ENCODE assay signal across 32 cellular contexts in genomic region chr10:94412439-94412838, GRCh38. TPM values are rescaled to one million over a fixed set of nuclear protein-coding genes. Genes with fewer than 3 reads are reported as not detected.
DNase-seq lines count a peak whose midpoint lies in the region; ATAC-seq and TF ChIP-seq lines count a peak whose summit lies in the region.
"Had no signal": no experiment of that assay in that cellular context is flagged by ENCODE, and none has a peak within 500 bp of the region (broad histone marks: within the 10 kb centered on the region; RNA-seq: fewer than 3 reads in every experiment).

No MANE protein-coding gene starts in this region.

- no peak overlapping the region for H3K18ac ChIP-seq in IMR-90 (ENCODE audit: low read depth, low read length)

- H4K8ac ChIP-seq in IMR-90 (ENCODE audit: low read depth in 2 of 2, low read length in 2 of 2), result no peak overlapping the region

- in situ Hi-C loops in IMR-90 (cut with MboI; ENCODE audit: low sequenced_read_pairs), result no loop called here

- CTCF ChIA-PET in IMR-90 (lab: Yijun Ruan, JAX), result interaction anchor here (0.8 to 1.7 kb wide), 2 partner anchors 9 to 31 kb away, joined by 3 to 9 read pairs; no protein-coding TSS in a partner anchor
- CTCF ChIA-PET in CD8-positive, alpha-beta T cell (lab: Charles Lee), result no interaction called here

- H3K79me1 ChIP-seq in IMR-90 (ENCODE audit: low read depth in 1 of 2, low read length in 2 of 2), result peaks cover 21 to 27% of the 10 kb centered on the region in 2 experiments

- no peak overlapping the region for H3K9ac ChIP-seq in IMR-90 (ENCODE audit: low read depth, low read length)

- no peak overlapping the region for H2BK120ac ChIP-seq in IMR-90 (ENCODE audit: low read depth, low read length)

- H2AFZ ChIP-seq in IMR-90 (replicated peaks; ENCODE audit: low read length, poor library complexity), result no peak overlapping the region

- no CpG with 5 or more reads among the region's 3 CpGs for whole genome bisulfite sequencing in IMR-90 (ENCODE audit: extremely low coverage in 2 of 2, insufficient read length in 1 of 2), 2 experiments

- no peak overlapping the region for H4K5ac ChIP-seq in IMR-90 (ENCODE audit: low read depth, low read length)

- H3K4me3 Mint-ChIP-seq in activated T-cell treated with anti-CD3 and anti-CD28 coated beads, Interleukin-2, amount 50 U/mL, for 24 hours, result no peak overlapping the region
- no peak overlapping the region for H3K4me3 Mint-ChIP-seq in CD8-positive, alpha-beta T cell
- H3K4me3 Mint-ChIP-seq: naive thymus-derived CD4-positive, alpha-beta T cell had no signal

- H2BK5ac ChIP-seq in IMR-90 (ENCODE audit: low read depth, low read length, poor library complexity, severe bottlenecking), result no peak overlapping the region

- H3K27ac Mint-ChIP-seq in activated T-cell treated with anti-CD3 and anti-CD28 coated beads, Interleukin-2, amount 50 U/mL, for 24 hours, result no peak overlapping the region
- H3K27ac Mint-ChIP-seq in CD8-positive, alpha-beta T cell, result no peak overlapping the region
- H3K27ac Mint-ChIP-seq: activated naive CD4-positive, alpha-beta T cell treated with anti-CD3 and anti-CD28 coated beads, Interleukin-2, amount 50 U/mL, for 72 hours; naive thymus-derived CD4-positive, alpha-beta T cell had no signal

- H3K9me3 ChIP-seq in IMR-90 (ENCODE audit: control insufficient read depth, insufficient read depth, low read length), result no peaks in the 10 kb centered on the region
- H3K9me3 ChIP-seq in CD8-positive, alpha-beta T cell (ENCODE audit: low read length), result no peaks in the 10 kb centered on the region
- H3K9me3 ChIP-seq: breast epithelium, colonic mucosa, gastrocnemius medialis, lower lobe of right lung, Peyer's patch, sigmoid colon, tibial artery had no signal

- POLR2A ChIA-PET in IMR-90 (lab: Charles Lee; ENCODE audit: unreplicated experiment), result no interaction called here
- POLR2A ChIA-PET in CD8-positive, alpha-beta T cell (lab: Charles Lee), result no interaction called here

- dilution Hi-C loops in IMR-90 (cut with HindIII; ENCODE audit: low sequenced_read_pairs, unreplicated experiment), result no loop called here

- H3K27ac ChIP-seq in IMR-90 (ENCODE audit: insufficient read depth, low read length), result peak overlapping the region; percentile 52; the same call in 1 of the 2 replicates
- H3K27ac ChIP-seq in CD8-positive, alpha-beta T cell (ENCODE audit: low read depth, low read length), result no peak overlapping the region
- H3K27ac ChIP-seq: breast epithelium, colonic mucosa, epithelial cell of prostate, gastrocnemius medialis, lower lobe of right lung, Peyer's patch, sigmoid colon, VCaP had no signal

- H3K9me1 ChIP-seq in IMR-90 (ENCODE audit: insufficient read depth, low read length), result no peaks in the 10 kb centered on the region

- H3K4me3 ChIP-seq in AG10803 (ENCODE audit: low read length) (no peak overlapping the region), IMR-90 (ENCODE audit: insufficient read depth, low read depth, low read length) (no peak overlapping the region)
- no peak overlapping the region for H3K4me3 ChIP-seq in CD8-positive, alpha-beta T cell (ENCODE audit: low read depth, low read length)
- H3K4me3 ChIP-seq: breast epithelium, colonic mucosa, gastrocnemius medialis, lower lobe of right lung, Peyer's patch, sigmoid colon, tibial artery had no signal

- TF ChIP-seq CTCF in AG10803 (conservative IDR thresholded peaks at IDR 0.05; ENCODE audit: low read length) (no peak), IMR-90 (conservative IDR thresholded peaks at IDR 0.05; ENCODE audit: low read depth, low read length) (no peak)
- TF ChIP-seq CTCF in CD8-positive, alpha-beta T cell (IDR thresholded peaks at IDR 0.05), result no peak

- H3K9me3 Mint-ChIP-seq in activated T-cell treated with anti-CD3 and anti-CD28 coated beads, Interleukin-2, amount 50 U/mL, for 24 hours, result no peaks in the 10 kb centered on the region
- H3K9me3 Mint-ChIP-seq in CD8-positive, alpha-beta T cell, result no peaks in the 10 kb centered on the region
- H3K9me3 Mint-ChIP-seq: activated naive CD4-positive, alpha-beta T cell treated with anti-CD3 and anti-CD28 coated beads, Interleukin-2, amount 50 U/mL, for 72 hours; naive thymus-derived CD4-positive, alpha-beta T cell had no signal

- H4K91ac ChIP-seq in IMR-90 (ENCODE audit: insufficient read depth, low read depth, low read length), result no peak overlapping the region

- H2AK5ac ChIP-seq in IMR-90 (ENCODE audit: low read depth, low read length), result no peak overlapping the region

- no peak overlapping the region for H2BK20ac ChIP-seq in IMR-90 (ENCODE audit: low read depth, low read length)

- peak; percentile 84 for ATAC-seq in IMR-90 (ENCODE audit: low read depth)
- no peak for ATAC-seq in CD8-positive, alpha-beta T cell
- ATAC-seq: activated naive CD4-positive, alpha-beta T cell treated with anti-CD3 and anti-CD28 coated beads, Interleukin-2, amount 50 U/mL, for 72 hours; gastrocnemius medialis; lower lobe of right lung; naive thymus-derived CD4-positive, alpha-beta T cell had no signal

- H3K27me3 Mint-ChIP-seq in activated T-cell treated with anti-CD3 and anti-CD28 coated beads, Interleukin-2, amount 50 U/mL, for 24 hours, result peaks cover 49% of the 10 kb centered on the region
- H3K27me3 Mint-ChIP-seq in CD8-positive, alpha-beta T cell (ENCODE audit: low read depth), result peaks cover 26% of the 10 kb centered on the region

- no peak overlapping the region for H2AK9ac ChIP-seq in IMR-90 (replicated peaks; ENCODE audit: low read depth, low read length, poor library complexity)

- no peak overlapping the region for H3K23ac ChIP-seq in IMR-90 (ENCODE audit: low read depth, low read length)

- intact Hi-C loops in IMR-90 (cut with micrococcal nuclease), result no loop called here
- intact Hi-C loops in CD8-positive, alpha-beta T cell (cut with DNase I, micrococcal nuclease), result no loop called here

- H3K4me2 ChIP-seq in IMR-90 (ENCODE audit: low read depth, low read length), result peak overlapping the region; percentile 67

- H3K56ac ChIP-seq in IMR-90 (ENCODE audit: extremely low read depth, insufficient read depth, low read length), result no peak overlapping the region

- DNase-seq in AG10803 (ENCODE audit: low read depth) (peak; percentile 73), IMR-90 (peak; percentile 68), dedifferentiated amniotic fluid mesenchymal stem cell (ENCODE audit: extremely low spot score) (peak; percentile 79), left kidney (ENCODE audit: low read depth, low spot score) (peak; percentile 48), DMS 273 treated with DMSO at 0.1 percent for 48 hours (lab: John Stamatoyannopoulos, UW) (no peak), cerebellar nuclear complex (lab: John Stamatoyannopoulos, UW) (no peak)
- no peak for DNase-seq in activated T-cell treated with anti-CD3 and anti-CD28 coated beads, Interleukin-2, amount 50 U/mL, for 24 hours
- no peak for DNase-seq in CD8-positive, alpha-beta T cell
- DNase-seq: ACHN; activated CD4-positive, alpha-beta T cell treated with anti-CD3 and anti-CD28 coated beads for 48 hours; activated effector memory CD4-positive, alpha-beta T cell treated with Interleukin-2 at 50 U/mL for 16 hours; C1 segment of cervical spinal cord; Calu3; colonic mucosa; DND-41; effector memory CD4-positive, alpha-beta T cell; gastrocnemius medialis; H7; hippocampal formation; lower lobe of right lung; naive thymus-derived CD4-positive, alpha-beta T cell; NCI-H345; NCI-H748 treated with DMSO at 0.1 percent for 48 hours; Peyer's patch; sigmoid colon; stimulated activated CD4-positive, alpha-beta T cell treated with anti-CD3 and anti-CD28 coated beads, Interleukin-4, amount 100 ng/mL, for 24 hours; T1000; tibial artery had no signal

- H3K4me1 Mint-ChIP-seq in activated T-cell treated with anti-CD3 and anti-CD28 coated beads, Interleukin-2, amount 50 U/mL, for 24 hours (ENCODE audit: low read depth), result no peaks in the 10 kb centered on the region
- no peaks in the 10 kb centered on the region for H3K4me1 Mint-ChIP-seq in CD8-positive, alpha-beta T cell (ENCODE audit: low read depth)

- no peaks in the 10 kb centered on the region for H3K36me3 Mint-ChIP-seq in activated T-cell treated with anti-CD3 and anti-CD28 coated beads, Interleukin-2, amount 50 U/mL, for 24 hours (ENCODE audit: low read depth)
- H3K36me3 Mint-ChIP-seq in CD8-positive, alpha-beta T cell, result no peaks in the 10 kb centered on the region
- H3K36me3 Mint-ChIP-seq: activated naive CD4-positive, alpha-beta T cell treated with anti-CD3 and anti-CD28 coated beads, Interleukin-2, amount 50 U/mL, for 72 hours; naive thymus-derived CD4-positive, alpha-beta T cell had no signal

- no peak for TF ChIP-seq RAD21 in IMR-90 (IDR thresholded peaks at IDR 0.05; ENCODE audit: low read length)

- H3K27me3 ChIP-seq in IMR-90 (ENCODE audit: control insufficient read depth, insufficient read depth, low read length), result no peaks in the 10 kb centered on the region
- H3K27me3 ChIP-seq in CD8-positive, alpha-beta T cell (ENCODE audit: insufficient read depth, low read length), result no peaks in the 10 kb centered on the region
- H3K27me3 ChIP-seq: breast epithelium, colonic mucosa, gastrocnemius medialis, Peyer's patch, sigmoid colon, tibial artery had no signal

- H3K14ac ChIP-seq in IMR-90 (replicated peaks; ENCODE audit: low read depth, low read length), result no peak overlapping the region

- H2BK15ac ChIP-seq in IMR-90 (ENCODE audit: low read depth, low read length), result no peak overlapping the region

- no peak for TF ChIP-seq POLR2A in IMR-90 (IDR thresholded peaks at IDR 0.05; ENCODE audit: low read depth, low read length)

- H3K36me3 ChIP-seq in IMR-90 (ENCODE audit: control insufficient read depth, insufficient read depth, low read length), result no peaks in the 10 kb centered on the region
- H3K36me3 ChIP-seq in CD8-positive, alpha-beta T cell (ENCODE audit: insufficient read depth, low read length), result no peaks in the 10 kb centered on the region
- H3K36me3 ChIP-seq: breast epithelium, colonic mucosa, gastrocnemius medialis, lower lobe of right lung, Peyer's patch, sigmoid colon, tibial artery had no signal

- no peak overlapping the region for H3K4ac ChIP-seq in IMR-90 (ENCODE audit: low read depth, low read length)

- peaks cover 9% of the 10 kb centered on the region for H3K4me1 ChIP-seq in IMR-90 (ENCODE audit: control insufficient read depth, insufficient read depth, low read length)
- H3K4me1 ChIP-seq in CD8-positive, alpha-beta T cell (ENCODE audit: insufficient read depth, low read length), result no peaks in the 10 kb centered on the region
- H3K4me1 ChIP-seq: breast epithelium, colonic mucosa, Peyer's patch had no signal

- no TSS peak for BruUV-seq in IMR-90 (replicated peaks; lab: Mats Ljungman, UMichigan)

- peaks cover 11% of the 10 kb centered on the region; the same call in 1 of the 2 replicates for H4K20me1 ChIP-seq in IMR-90 (ENCODE audit: insufficient read depth, low read length)

RNA-seq across cellular contexts. Expression of gene TBC1D12, which starts 10.1 kb away (rescaled TPM):
- total RNA-seq in IMR-90 (2012; rRNA removed), result 5.4 and 8.1 TPM in 2 replicates
- polyA plus RNA-seq in IMR-90 (2012; rRNA removed), result 1.8 and 1.9 TPM in 2 replicates
- polyA plus RNA-seq in IMR-90 (2012; cell fraction: cytosol; rRNA removed), result 0.61 and 0.84 TPM in 2 replicates
- 1.3 and 4.2 TPM in 2 replicates for polyA plus RNA-seq in IMR-90 (2012; cell fraction: nucleus; rRNA removed; ENCODE audit: low replicate concordance)
- total RNA-seq in CD8-positive, alpha-beta T cell, result under 1 TPM in 1 of 2 experiments, not detected in 1; 0.06 TPM
- polyA plus RNA-seq: naive thymus-derived CD4-positive, alpha-beta T cell had no signal

RNA-seq across cellular contexts. Expression of gene NOC3L, which starts 49.7 kb away (rescaled TPM):
- 26.5 and 40.5 TPM in 2 replicates for total RNA-seq in IMR-90 (2012; rRNA removed)
- 8.6 and 11.9 TPM in 2 replicates for polyA plus RNA-seq in IMR-90 (2012; rRNA removed)
- polyA plus RNA-seq in IMR-90 (2012; cell fraction: cytosol; rRNA removed), result 1.5 and 2.5 TPM in 2 replicates
- polyA plus RNA-seq in IMR-90 (2012; cell fraction: nucleus; rRNA removed; ENCODE audit: low replicate concordance), result 2.5 and 18.8 TPM in 2 replicates
- 1 to 10 TPM; 7.4 to 8.3 TPM for total RNA-seq in CD8-positive, alpha-beta T cell

Comparison
In these comparisons a context has a peak if more than half of its experiments do, and no peak if none do; other contexts are left out.
1. DNase-seq: peak in AG10803 (single experiment), IMR-90 (single experiment), dedifferentiated amniotic fluid mesenchymal stem cell (single experiment) and left kidney (single experiment); none in activated T-cell treated with anti-CD3 and anti-CD28 coated beads, Interleukin-2, amount 50 U/mL, for 24 hours (single experiment), DMS 273 treated with DMSO at 0.1 percent for 48 hours (single experiment), cerebellar nuclear complex (0 of 2) and CD8-positive, alpha-beta T cell (0 of 7).